Comparison of ENCODE assay signal across 9 cellular contexts in the genomic region with DNA sequence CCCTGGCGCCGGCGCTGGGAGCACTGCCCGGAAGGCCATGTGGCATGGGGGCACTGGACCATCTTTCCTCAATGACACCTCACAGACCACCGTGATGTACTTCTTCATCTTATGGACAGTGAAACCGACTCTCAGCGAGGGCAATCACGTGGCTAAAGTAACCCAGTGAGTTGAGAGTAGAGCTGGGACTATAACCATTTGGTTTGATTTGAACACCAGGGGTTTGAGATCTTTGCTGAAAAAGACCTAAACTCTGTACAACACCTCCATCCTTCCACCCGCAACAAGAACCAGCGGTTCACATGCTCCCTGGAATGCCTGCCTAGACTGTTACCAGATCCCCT. TPM values are rescaled to one million over a fixed set of nuclear protein-coding genes. Genes with fewer than 3 reads are reported as not detected.
DNase-seq lines count a peak whose midpoint lies in the region; ATAC-seq, FAIRE-seq and TF ChIP-seq lines count a peak whose summit lies in the region.
"Had no signal": no experiment of that assay in that cellular context is flagged by ENCODE, and none has a peak within 500 bp of the region (broad histone marks: within the 10 kb centered on the region; RNA-seq: fewer than 3 reads in every experiment).

No MANE protein-coding gene starts in this region.

- peak; percentile 20 for FAIRE-seq in GM12891 (lab: Jason Lieb, UNC)
- FAIRE-seq in K562 (lab: Jason Lieb, UNC), result no peak
- FAIRE-seq: colon had no signal

- peak overlapping the region; percentile 69 for H3K4me3 Mint-ChIP-seq in mesothelial cell of epicardium

- CTCF ChIA-PET in K562 (lab: Yijun Ruan, JAX; ENCODE audit: low intra/inter-chr PET ratio), result interaction anchor here (1.1 kb wide), 1 partner anchor 117 kb away, joined by 3 read pairs; no protein-coding TSS in a partner anchor

- H3K27ac ChIP-seq in ACC112 (ENCODE audit: low read depth, low read length), result no peak overlapping the region
- peak overlapping the region; percentile 83 for H3K27ac ChIP-seq in K562 (ENCODE audit: extremely low read depth, low read depth, low read length)

- TF ChIP-seq EP300 in K562 (IDR thresholded peaks at IDR 0.05; ENCODE audit: low read length), result no peak

- in situ Hi-C loops in K562 (cut with MboI), result no loop called here

- H3K36me3 ChIP-seq in ACC112 (ENCODE audit: insufficient read depth, low read length), result no peaks in the 10 kb centered on the region
- H3K36me3 ChIP-seq in K562 (ENCODE audit: control insufficient read depth, insufficient read depth, low read length), result no peaks in the 10 kb centered on the region

- ATAC-seq in K562 (no peak), GM18858 (IDR thresholded peaks at IDR 0.05; ENCODE audit: unreplicated experiment) (no peak)

- TF ChIP-seq RAD21 in K562 (CRISPR knock-in tag; conservative IDR thresholded peaks at IDR 0.05 in 1 of 2, IDR thresholded peaks at IDR 0.05 in 1 of 2), result no peak

- POLR2A ChIA-PET in K562 (lab: Yijun Ruan, JAX), result interaction anchor here (0.6 to 1.8 kb wide), 5 partner anchors 8 to 144 kb away, joined by 3 to 7 read pairs (median 3); no protein-coding TSS in a partner anchor

- TF ChIP-seq CTCF in K562 (IDR thresholded peaks at IDR 0.05 in 2 of 3, conservative IDR thresholded peaks at IDR 0.05 in 1 of 3; ENCODE audit: insufficient read depth in 2 of 3, low read depth in 1 of 3, low read length in 3 of 3) (no peak), mesothelial cell of epicardium (IDR thresholded peaks at IDR 0.05; ENCODE audit: unreplicated experiment) (no peak)

- no TSS peak for BruUV-seq in K562 (replicated peaks; lab: Mats Ljungman, UMichigan)

- H3K9me3 ChIP-seq in K562 (replicated peaks; ENCODE audit: control insufficient read depth, insufficient read depth, low read depth, low read length), result no peaks in the 10 kb centered on the region

- H3K27ac Mint-ChIP-seq in mesothelial cell of epicardium, result no peak overlapping the region

- no peaks in the 10 kb centered on the region for H3K4me1 ChIP-seq in ACC112 (ENCODE audit: control insufficient read depth, insufficient read depth, low read length, unreplicated experiment)
- H3K4me1 ChIP-seq in K562 (replicated peaks in 1 of 2; ENCODE audit: control insufficient read depth in 2 of 2, insufficient read depth in 2 of 2, low read length in 2 of 2), result peaks cover 38 to 44% of the 10 kb centered on the region in 2 experiments

- intact Hi-C loops in K562 (cut with micrococcal nuclease), result loop anchor here (5.0 kb wide), 1 partner anchor 116 kb away; a partner anchor contains a TSS

- no peaks in the 10 kb centered on the region for H4K20me1 ChIP-seq in K562 (replicated peaks; ENCODE audit: control insufficient read depth, insufficient read depth, low read length)

- H3K4me1 Mint-ChIP-seq in mesothelial cell of epicardium, result peaks cover 13% of the 10 kb centered on the region

- no peak for DNase-seq in GM12891 (ENCODE audit: insufficient read length, low spot score)
- DNase-seq in K562 (ENCODE audit: extremely low read depth in 1 of 4, low spot score in 3 of 4), result no peak
- DNase-seq in mesothelial cell of epicardium (ENCODE audit: low spot score in 2 of 2, unreplicated experiment in 2 of 2), result no peak
- no peak for DNase-seq in mesenteric fat pad (ENCODE audit: low spot score)
- no peak for DNase-seq in RPMI8226
- DNase-seq in stimulated activated CD4-positive, alpha-beta T cell treated with anti-CD3 and anti-CD28 coated beads, Interleukin-2, amount 100 ng/mL, for 24 hours, result no peak

- no peaks in the 10 kb centered on the region for H3K9me1 ChIP-seq in K562 (ENCODE audit: control insufficient read depth, insufficient read depth, low read length)

- H3K27me3 Mint-ChIP-seq in mesothelial cell of epicardium (ENCODE audit: low read depth), result peaks cover 35% of the 10 kb centered on the region

- 48% methylated on average over 10 of the region's 10 CpGs for WGBS in K562 (ENCODE audit: insufficient coverage, low coverage, missing lambda C conversion rate)

- H2AFZ ChIP-seq in ACC112 (ENCODE audit: low read length, unreplicated experiment) (no peak overlapping the region), K562 (ENCODE audit: low read depth, low read length) (peak overlapping the region; percentile 96)

- H3K79me2 ChIP-seq in ACC112 (ENCODE audit: control insufficient read depth, insufficient read depth, low read length, unreplicated experiment), result no peaks in the 10 kb centered on the region
- peaks cover 7% of the 10 kb centered on the region; the same call in 2 of the 3 replicates for H3K79me2 ChIP-seq in K562 (ENCODE audit: control insufficient read depth, insufficient read depth, low read length)

- H3K9ac ChIP-seq in K562 (ENCODE audit: insufficient read depth in 1 of 2, low read depth in 2 of 2, low read length in 2 of 2), result peak overlapping the region; percentile 79 to 95

- TF ChIP-seq POLR2A in GM12891 (IDR thresholded peaks at IDR 0.05; ENCODE audit: low read depth, low read length) (no peak), K562 (conservative IDR thresholded peaks at IDR 0.05) (no peak)

- H3K36me3 Mint-ChIP-seq in mesothelial cell of epicardium, result no peaks in the 10 kb centered on the region

- peak overlapping the region; percentile 88 for H3K4me2 ChIP-seq in K562 (ENCODE audit: insufficient read depth, low read length)

- H3K4me3 ChIP-seq in ACC112 (ENCODE audit: low read depth, low read length) (peak overlapping the region; percentile 74), K562 (peak overlapping the region; percentile 58)

- H3K27me3 ChIP-seq in ACC112 (ENCODE audit: insufficient read depth, low read length) (peaks cover 38% of the 10 kb centered on the region), K562 (ENCODE audit: control insufficient read depth in 2 of 2, insufficient read depth in 2 of 2, low read length in 2 of 2) (no peaks in the 10 kb centered on the region; a peak in 1 of 5 replicates)

- H3K9me3 Mint-ChIP-seq in mesothelial cell of epicardium, result no peaks in the 10 kb centered on the region

RNA-seq across cellular contexts. Expression of a gene that starts 3.3 kb away (rescaled TPM):
- polyA plus RNA-seq in GM12891 (2012; ENCODE audit: low read depth, missing spikeins), result 0.10 TPM
- 22.8 and 48.7 TPM in 2 replicates for total RNA-seq in K562 (2011; cell fraction: chromatin; rRNA removed; ENCODE audit: low replicate concordance)
- total RNA-seq in K562 (2011; cell fraction: nucleolus; rRNA removed), result 27.3 and 34.7 TPM in 2 replicates
- total RNA-seq in K562 (2011; cell fraction: nucleoplasm; rRNA removed), result 19.9 and 22.4 TPM in 2 replicates
- total RNA-seq in K562 (2014; rRNA removed) (8.8 and 14.2 TPM in 2 replicates), K562 (2014; rRNA removed; fragmentation: Illumina TruSeq; extraction: Trizol) (3.3 and 5.6 TPM in 2 replicates), K562 (2015; rRNA removed; fragmentation: Illumina TruSeq; extraction: Trizol) (4.8 and 5.2 TPM in 2 replicates), K562 (2021) (25.1 and 26.4 TPM in 2 replicates), mesothelial cell of epicardium (12.2 to 15.9 TPM (median 13.6 TPM) in 3 replicates), mesenteric fat pad (1.4 TPM)
- polyA plus RNA-seq in K562 (2011; rRNA removed) (3.5 and 9.4 TPM in 2 replicates), K562 (2014; fragmentation: Illumina TruSeq; extraction: Trizol) (7.9 and 10.1 TPM in 2 replicates), K562 (2014; fragmentation: Nextera tagmentation; extraction: Ambion mirVana) (1 to 10 TPM; 1.1 to 1.6 TPM), K562 (2014; rRNA removed) (16.9 and 17.0 TPM in 2 replicates)
- polyA plus RNA-seq in K562 (2011; cell fraction: cytosol; rRNA removed), result 4.3 and 5.3 TPM in 2 replicates
- polyA plus RNA-seq in K562 (2011; cell fraction: nucleus; rRNA removed), result 35.4 and 49.7 TPM in 2 replicates
- 16.0 and 29.7 TPM in 2 replicates for polyA plus RNA-seq in K562 (2012)
- 1.8 and 2.6 TPM in 2 replicates for polyA minus RNA-seq in K562 (2011; rRNA and poly(A)+ RNA removed)
- 5.7 and 7.7 TPM in 2 replicates for polyA minus RNA-seq in K562 (2011; cell fraction: cytosol; rRNA and poly(A)+ RNA removed)
- 10.6 and 13.4 TPM in 2 replicates for polyA minus RNA-seq in K562 (2011; cell fraction: nucleus; rRNA and poly(A)+ RNA removed)

RNA-seq across cellular contexts. Expression of a gene that starts 22.5 kb away (rescaled TPM):
- 0.98 TPM for polyA plus RNA-seq in GM12891 (2012; ENCODE audit: low read depth, missing spikeins)
- total RNA-seq in K562 (2011; cell fraction: chromatin; rRNA removed; ENCODE audit: low replicate concordance), result 2.2 and 9.3 TPM in 2 replicates
- total RNA-seq in K562 (2011; cell fraction: nucleolus; rRNA removed), result 10.4 and 11.3 TPM in 2 replicates
- 6.5 and 7.2 TPM in 2 replicates for total RNA-seq in K562 (2011; cell fraction: nucleoplasm; rRNA removed)
- total RNA-seq in K562 (2014; rRNA removed), result 7.3 and 10.2 TPM in 2 replicates
- 0.44 and 0.54 TPM in 2 replicates for total RNA-seq in K562 (2014; rRNA removed; fragmentation: Illumina TruSeq; extraction: Trizol)
- 1.2 and 1.4 TPM in 2 replicates for total RNA-seq in K562 (2015; rRNA removed; fragmentation: Illumina TruSeq; extraction: Trizol)
- total RNA-seq in K562 (2021), result 7.0 and 8.6 TPM in 2 replicates
- polyA plus RNA-seq in K562 (2011; rRNA removed), result 2.5 and 5.2 TPM in 2 replicates
- polyA plus RNA-seq in K562 (2011; cell fraction: cytosol; rRNA removed), result 5.0 and 11.3 TPM in 2 replicates
- polyA plus RNA-seq in K562 (2011; cell fraction: nucleus; rRNA removed), result 7.6 and 9.3 TPM in 2 replicates
- 3.1 and 8.9 TPM in 2 replicates for polyA plus RNA-seq in K562 (2012)
- polyA plus RNA-seq in K562 (2014; fragmentation: Illumina TruSeq; extraction: Trizol), result 1.2 and 2.4 TPM in 2 replicates
- polyA plus RNA-seq in K562 (2014; fragmentation: Nextera tagmentation; extraction: Ambion mirVana), result under 1 TPM in 1 of 2 experiments, not detected in 1; 0.10 TPM
- polyA plus RNA-seq in K562 (2014; rRNA removed), result 4.5 and 5.7 TPM in 2 replicates
- polyA minus RNA-seq in K562 (2011; rRNA and poly(A)+ RNA removed), result 1.6 and 2.1 TPM in 2 replicates
- polyA minus RNA-seq in K562 (2011; cell fraction: cytosol; rRNA and poly(A)+ RNA removed), result 2.9 and 4.5 TPM in 2 replicates
- 1.6 and 3.9 TPM in 2 replicates for polyA minus RNA-seq in K562 (2011; cell fraction: nucleus; rRNA and poly(A)+ RNA removed)
- total RNA-seq in mesothelial cell of epicardium, result 58.0 to 64.7 TPM (median 60.7 TPM) in 3 replicates
- 3.0 TPM for total RNA-seq in mesenteric fat pad

RNA-seq across cellular contexts. Expression of a gene that starts 41.1 kb away (rescaled TPM):
- 208 TPM for polyA plus RNA-seq in GM12891 (2012; ENCODE audit: low read depth, missing spikeins)
- 22.1 and 107 TPM in 2 replicates for total RNA-seq in K562 (2011; cell fraction: chromatin; rRNA removed; ENCODE audit: low replicate concordance)
- 206 and 251 TPM in 2 replicates for total RNA-seq in K562 (2011; cell fraction: nucleolus; rRNA removed)
- 71.4 and 95.0 TPM in 2 replicates for total RNA-seq in K562 (2011; cell fraction: nucleoplasm; rRNA removed)
- total RNA-seq in K562 (2014; rRNA removed) (51.0 and 69.9 TPM in 2 replicates), K562 (2014; rRNA removed; fragmentation: Illumina TruSeq; extraction: Trizol) (9.6 and 15.6 TPM in 2 replicates), K562 (2015; rRNA removed; fragmentation: Illumina TruSeq; extraction: Trizol) (20.7 and 21.4 TPM in 2 replicates), K562 (2021) (69.9 and 75.3 TPM in 2 replicates), mesothelial cell of epicardium (128 to 144 TPM (median 137 TPM) in 3 replicates), mesenteric fat pad (278 TPM)
- polyA plus RNA-seq in K562 (2011; rRNA removed) (11.5 and 62.4 TPM in 2 replicates), K562 (2014; fragmentation: Illumina TruSeq; extraction: Trizol) (35.2 and 63.4 TPM in 2 replicates), K562 (2014; fragmentation: Nextera tagmentation; extraction: Ambion mirVana) (1 to 10 TPM; 5.4 to 5.9 TPM), K562 (2014; rRNA removed) (36.4 and 36.6 TPM in 2 replicates)
- 34.3 and 53.6 TPM in 2 replicates for polyA plus RNA-seq in K562 (2011; cell fraction: cytosol; rRNA removed)
- polyA plus RNA-seq in K562 (2011; cell fraction: nucleus; rRNA removed), result 101 and 122 TPM in 2 replicates
- 77.5 and 193 TPM in 2 replicates for polyA plus RNA-seq in K562 (2012)
- 6.6 and 12.3 TPM in 2 replicates for polyA minus RNA-seq in K562 (2011; rRNA and poly(A)+ RNA removed)
- 47.6 and 80.7 TPM in 2 replicates for polyA minus RNA-seq in K562 (2011; cell fraction: cytosol; rRNA and poly(A)+ RNA removed)
- 31.0 and 38.4 TPM in 2 replicates for polyA minus RNA-seq in K562 (2011; cell fraction: nucleus; rRNA and poly(A)+ RNA removed)
